Comparison of ENCODE assay signal across 11 cellular contexts in genomic region chr5:73419414-73420390, GRCh38. TPM values are rescaled to one million over a fixed set of nuclear protein-coding genes. Genes with fewer than 3 reads are reported as not detected.
A peak's percentile ranks its signal among the peaks of the same experiment; 100 is the strongest.
DNase-seq lines count a peak whose midpoint lies in the region; ATAC-seq lines count a peak whose summit lies in the region.
"Had no signal": no experiment of that assay in that cellular context is flagged by ENCODE, and none has a peak within 500 bp of the region (broad histone marks: within the 10 kb centered on the region; RNA-seq: fewer than 3 reads in every experiment).

No MANE protein-coding gene starts in this region.

- DNase-seq in NCI-H2227 (lab: John Stamatoyannopoulos, UW; ENCODE audit: unreplicated experiment), result peak; percentile 6
- no peak for DNase-seq in NCI-H2227 treated with DMSO at 0.1 percent for 48 hours (lab: John Stamatoyannopoulos, UW)
- peak; percentile 30 for DNase-seq in activated naive CD8-positive, alpha-beta T cell treated with anti-CD3 and anti-CD28 coated beads, Interleukin-2, amount 10 ng/mL, durations not matched to agents 7 days and 5 days
- no peak for DNase-seq in Karpas-422
- no peak for DNase-seq in activated CD4-positive, alpha-beta T cell treated with anti-CD3 and anti-CD28 coated beads, Interleukin-2, amount 10 ng/mL, durations not matched to agents 24 days and 14 days

- H3K27me3 ChIP-seq in iPS-20b (ENCODE audit: insufficient read depth, low read length), result peaks cover 93% of the 10 kb centered on the region
- H3K27me3 ChIP-seq in Karpas-422 (ENCODE audit: low read length), result no peaks in the 10 kb centered on the region

- H3K27ac ChIP-seq in iPS-20b (ENCODE audit: low read length), result no peak overlapping the region
- peak overlapping the region in 3 of 21 experiments; percentile 3 to 30 (median 10) for H3K27ac ChIP-seq in skin epidermis
- H3K27ac ChIP-seq in Karpas-422 (ENCODE audit: low read length), result no peak overlapping the region
- H3K27ac ChIP-seq: BLaER1, body of pancreas had no signal

- H2AFZ ChIP-seq in Karpas-422 (ENCODE audit: low read length), result no peak overlapping the region

- H3K4me3 Mint-ChIP-seq in activated naive CD8-positive, alpha-beta T cell treated with anti-CD3 and anti-CD28 coated beads, Interleukin-2, amount 10 ng/mL, durations not matched to agents 7 days and 5 days, result no peak overlapping the region
- H3K4me3 Mint-ChIP-seq in activated CD4-positive, alpha-beta T cell treated with anti-CD3 and anti-CD28 coated beads, Interleukin-2, amount 10 ng/mL, durations not matched to agents 24 days and 14 days, result no peak overlapping the region

- H3K9me2 ChIP-seq in Karpas-422 (replicated peaks; ENCODE audit: insufficient read depth, low read length), result no peaks in the 10 kb centered on the region

- no peaks in the 10 kb centered on the region for H3K9me3 Mint-ChIP-seq in activated naive CD8-positive, alpha-beta T cell treated with anti-CD3 and anti-CD28 coated beads, Interleukin-2, amount 10 ng/mL, durations not matched to agents 7 days and 5 days
- peaks cover 14% of the 10 kb centered on the region for H3K9me3 Mint-ChIP-seq in activated CD4-positive, alpha-beta T cell treated with anti-CD3 and anti-CD28 coated beads, Interleukin-2, amount 10 ng/mL, durations not matched to agents 24 days and 14 days

- H3K36me3 Mint-ChIP-seq in activated naive CD8-positive, alpha-beta T cell treated with anti-CD3 and anti-CD28 coated beads, Interleukin-2, amount 10 ng/mL, durations not matched to agents 7 days and 5 days, result no peaks in the 10 kb centered on the region
- H3K36me3 Mint-ChIP-seq in activated CD4-positive, alpha-beta T cell treated with anti-CD3 and anti-CD28 coated beads, Interleukin-2, amount 10 ng/mL, durations not matched to agents 24 days and 14 days (ENCODE audit: low read depth), result no peaks in the 10 kb centered on the region

- H3K9me3 ChIP-seq in iPS-20b (ENCODE audit: insufficient read depth, low read depth, low read length), result peaks cover 5% of the 10 kb centered on the region; the same call in 1 of the 2 replicates
- no peaks in the 10 kb centered on the region for H3K9me3 ChIP-seq in Karpas-422 (ENCODE audit: low read length)
- H3K9me3 ChIP-seq: body of pancreas had no signal

- H3K9ac ChIP-seq in iPS-20b (ENCODE audit: low read depth, low read length) (peak overlapping the region; percentile 49; the same call in 1 of the 2 replicates), Karpas-422 (ENCODE audit: low read length) (no peak overlapping the region)
- H3K9ac ChIP-seq: BLaER1 had no signal

- POLR2A ChIA-PET in activated naive CD8-positive, alpha-beta T cell treated with anti-CD3 and anti-CD28 coated beads, Interleukin-2, amount 10 ng/mL, durations not matched to agents 7 days and 5 days (lab: Charles Lee), result no interaction called here

- peak overlapping the region; percentile 64; the same call in 1 of the 2 replicates for H3K4me3 ChIP-seq in iPS-20b (ENCODE audit: low read length)
- peak overlapping the region in 4 of 7 experiments; percentile 2 to 33 (median 20) for H3K4me3 ChIP-seq in skin epidermis
- no peak overlapping the region for H3K4me3 ChIP-seq in Karpas-422 (ENCODE audit: low read length)
- H3K4me3 ChIP-seq: BLaER1, body of pancreas had no signal

- H3K27me3 Mint-ChIP-seq in activated naive CD8-positive, alpha-beta T cell treated with anti-CD3 and anti-CD28 coated beads, Interleukin-2, amount 10 ng/mL, durations not matched to agents 7 days and 5 days, result peaks cover 84% of the 10 kb centered on the region
- H3K27me3 Mint-ChIP-seq in activated CD4-positive, alpha-beta T cell treated with anti-CD3 and anti-CD28 coated beads, Interleukin-2, amount 10 ng/mL, durations not matched to agents 24 days and 14 days, result peaks cover 86% of the 10 kb centered on the region

- H3K36me3 ChIP-seq in iPS-20b (ENCODE audit: insufficient read depth, low read depth, low read length) (no peaks in the 10 kb centered on the region), Karpas-422 (ENCODE audit: insufficient read depth, low read length) (no peaks in the 10 kb centered on the region)
- H3K36me3 ChIP-seq: BLaER1 had no signal

- intact Hi-C loops in activated CD4-positive, alpha-beta T cell treated with anti-CD3 and anti-CD28 coated beads, Interleukin-2, amount 10 ng/mL, durations not matched to agents 24 days and 14 days (cut with micrococcal nuclease), result loop anchor here (2.0 to 5.0 kb wide), 3 partner anchors 15 to 37 kb away; no protein-coding TSS in a partner anchor

- no peaks in the 10 kb centered on the region for H3K4me1 ChIP-seq in iPS-20b (ENCODE audit: insufficient read depth, low read length)
- no peaks in the 10 kb centered on the region for H3K4me1 ChIP-seq in Karpas-422 (ENCODE audit: low read length)
- H3K4me1 ChIP-seq: BLaER1 had no signal

- H3K4me2 ChIP-seq in Karpas-422 (ENCODE audit: low read depth, low read length, poor library complexity, severe bottlenecking), result no peak overlapping the region
- H3K4me2 ChIP-seq: BLaER1 had no signal

- H3K4me1 Mint-ChIP-seq in activated naive CD8-positive, alpha-beta T cell treated with anti-CD3 and anti-CD28 coated beads, Interleukin-2, amount 10 ng/mL, durations not matched to agents 7 days and 5 days, result peaks cover 1% of the 10 kb centered on the region
- H3K4me1 Mint-ChIP-seq in activated CD4-positive, alpha-beta T cell treated with anti-CD3 and anti-CD28 coated beads, Interleukin-2, amount 10 ng/mL, durations not matched to agents 24 days and 14 days, result peaks cover 2% of the 10 kb centered on the region

- ATAC-seq in activated naive CD8-positive, alpha-beta T cell treated with anti-CD3 and anti-CD28 coated beads, Interleukin-2, amount 10 ng/mL, durations not matched to agents 7 days and 5 days (ENCODE audit: low read depth), result no peak
- ATAC-seq in GM21423 (IDR thresholded peaks at IDR 0.05; ENCODE audit: unreplicated experiment), result no peak
- ATAC-seq: body of pancreas, HCT116 had no signal

- H4K20me1 ChIP-seq in Karpas-422 (ENCODE audit: insufficient read depth, low read depth, low read length), result no peaks in the 10 kb centered on the region
- H4K20me1 ChIP-seq: BLaER1 had no signal

- no peak overlapping the region for H3K27ac Mint-ChIP-seq in activated naive CD8-positive, alpha-beta T cell treated with anti-CD3 and anti-CD28 coated beads, Interleukin-2, amount 10 ng/mL, durations not matched to agents 7 days and 5 days
- no peak overlapping the region for H3K27ac Mint-ChIP-seq in activated CD4-positive, alpha-beta T cell treated with anti-CD3 and anti-CD28 coated beads, Interleukin-2, amount 10 ng/mL, durations not matched to agents 24 days and 14 days

- H3K79me2 ChIP-seq in Karpas-422 (ENCODE audit: low read length), result no peaks in the 10 kb centered on the region

RNA-seq across cellular contexts. Expression of gene FOXD1, which starts 28.9 kb away (rescaled TPM):
- total RNA-seq in activated naive CD8-positive, alpha-beta T cell treated with anti-CD3 and anti-CD28 coated beads, Interleukin-2, amount 10 ng/mL, durations not matched to agents 7 days and 5 days, result under 1 TPM in 1 of 2 experiments, not detected in 1; 0.14 TPM
- total RNA-seq in Karpas-422 (2014; rRNA removed; shearing (Covaris generic); ENCODE audit: low replicate concordance), result 0.54 and 0.97 TPM in 2 replicates
- total RNA-seq in activated CD4-positive, alpha-beta T cell treated with anti-CD3 and anti-CD28 coated beads, Interleukin-2, amount 10 ng/mL, durations not matched to agents 24 days and 14 days, result 0.09 and 0.14 TPM in 2 replicates
- total RNA-seq: body of pancreas had no signal

Comparison
In these comparisons a context has a peak if more than half of its experiments do, and no peak if none do; other contexts are left out.
1. DNase-seq: peak in NCI-H2227 (single experiment) and activated naive CD8-positive, alpha-beta T cell treated with anti-CD3 and anti-CD28 coated beads, Interleukin-2, amount 10 ng/mL, durations not matched to agents 7 days and 5 days (single experiment); none in NCI-H2227 treated with DMSO at 0.1 percent for 48 hours (single experiment), Karpas-422 (single experiment) and activated CD4-positive, alpha-beta T cell treated with anti-CD3 and anti-CD28 coated beads, Interleukin-2, amount 10 ng/mL, durations not matched to agents 24 days and 14 days (single experiment).